Comparison of ENCODE assay signal across 8 cellular contexts in the genomic region with DNA sequence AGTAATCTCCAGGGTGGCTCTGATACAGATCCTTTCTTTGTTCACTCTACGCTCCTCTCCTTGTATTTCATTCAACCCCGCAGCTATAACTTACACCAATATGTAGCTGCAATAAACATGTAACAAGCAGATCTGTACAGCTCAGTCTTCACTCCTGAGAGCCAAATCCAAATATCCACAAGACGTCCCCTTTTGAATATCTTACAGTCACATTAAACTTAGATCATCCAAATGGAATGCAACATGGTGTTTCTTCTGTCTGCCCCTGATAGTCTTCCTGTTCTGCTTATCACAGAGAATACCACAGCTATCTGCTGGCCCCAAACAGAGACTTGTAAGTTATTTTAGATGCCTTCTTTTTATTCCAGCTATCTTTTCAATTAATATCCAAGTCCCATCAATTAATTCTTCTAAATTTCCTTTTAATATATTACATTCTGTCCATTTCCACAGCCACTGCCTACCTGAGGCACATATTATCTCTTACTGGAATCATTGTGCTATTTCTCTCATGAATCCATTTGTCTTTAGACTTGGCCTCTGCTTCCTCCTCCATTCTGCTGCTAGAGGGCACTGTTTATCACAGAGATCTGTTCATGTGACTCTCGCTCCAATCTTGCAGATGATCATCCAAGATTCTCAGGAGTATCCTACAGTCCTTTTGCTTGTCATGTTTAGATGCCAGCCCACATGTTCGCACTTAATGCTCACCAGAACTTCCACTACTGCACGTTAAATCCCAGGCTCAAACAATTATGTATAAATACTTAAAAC.
DNase-seq lines count a peak whose midpoint lies in the region; ATAC-seq and TF ChIP-seq lines count a peak whose summit lies in the region.

No MANE protein-coding gene starts in this region.

- H3K27ac Mint-ChIP-seq in activated naive CD8-positive, alpha-beta T cell treated with anti-CD3 and anti-CD28 coated beads for 36 hours: no peak overlapping the region

- no peak for ATAC-seq in HG02571 (IDR thresholded peaks at IDR 0.05; ENCODE audit: unreplicated experiment)

- no peaks in the 10 kb centered on the region for H3K27me3 Mint-ChIP-seq in activated naive CD8-positive, alpha-beta T cell treated with anti-CD3 and anti-CD28 coated beads for 36 hours

- DNase-seq in DMS79 treated with DMSO at 0.1 percent for 48 hours (lab: John Stamatoyannopoulos, UW) (peak; percentile 8), DMS79 (lab: John Stamatoyannopoulos, UW) (no peak), NCI-H146 (lab: John Stamatoyannopoulos, UW) (peak; percentile 51), dorsolateral prefrontal cortex (no peak), renal cortical epithelial cell (ENCODE audit: low read depth) (peak; percentile 9), GDM1 (lab: John Stamatoyannopoulos, UW) (no peak)
- DNase-seq in activated naive CD8-positive, alpha-beta T cell treated with anti-CD3 and anti-CD28 coated beads for 36 hours: no peak

- intact Hi-C loops in dorsolateral prefrontal cortex (cut with DNase I): loop anchor here in 1 of 2 donors (5.0 kb wide), 1 partner anchor 663 kb away; no protein-coding TSS in a partner anchor

- no peaks in the 10 kb centered on the region for H3K9me3 Mint-ChIP-seq in activated naive CD8-positive, alpha-beta T cell treated with anti-CD3 and anti-CD28 coated beads for 36 hours

- H3K27ac ChIP-seq in dorsolateral prefrontal cortex: no peak overlapping the region

- no peak overlapping the region for H3K4me3 Mint-ChIP-seq in activated naive CD8-positive, alpha-beta T cell treated with anti-CD3 and anti-CD28 coated beads for 36 hours

- no peaks in the 10 kb centered on the region for H3K36me3 Mint-ChIP-seq in activated naive CD8-positive, alpha-beta T cell treated with anti-CD3 and anti-CD28 coated beads for 36 hours

- no peaks in the 10 kb centered on the region for H3K4me1 Mint-ChIP-seq in activated naive CD8-positive, alpha-beta T cell treated with anti-CD3 and anti-CD28 coated beads for 36 hours

- no peak overlapping the region for H3K4me3 ChIP-seq in dorsolateral prefrontal cortex

- no peaks in the 10 kb centered on the region for H3K27me3 ChIP-seq in dorsolateral prefrontal cortex

- TF ChIP-seq CTCF in dorsolateral prefrontal cortex (IDR thresholded peaks at IDR 0.05 in 54 of 56, conservative IDR thresholded peaks at IDR 0.05 in 2 of 56; ENCODE audit: low read depth in 1 of 56, partially characterized antibody in 56 of 56): peak in 46 of 56 donors; percentile 3 to 66 (median 44)

Comparison
In these comparisons a context has a peak if more than half of its experiments do, and no peak if none do; other contexts are left out.
1. DNase-seq: peak in DMS79 treated with DMSO at 0.1 percent for 48 hours (single experiment), NCI-H146 (single experiment) and renal cortical epithelial cell (single experiment); none in DMS79 (single experiment), dorsolateral prefrontal cortex (0 of 10), activated naive CD8-positive, alpha-beta T cell treated with anti-CD3 and anti-CD28 coated beads for 36 hours (single experiment) and GDM1 (single experiment).